In the genomic region with DNA sequence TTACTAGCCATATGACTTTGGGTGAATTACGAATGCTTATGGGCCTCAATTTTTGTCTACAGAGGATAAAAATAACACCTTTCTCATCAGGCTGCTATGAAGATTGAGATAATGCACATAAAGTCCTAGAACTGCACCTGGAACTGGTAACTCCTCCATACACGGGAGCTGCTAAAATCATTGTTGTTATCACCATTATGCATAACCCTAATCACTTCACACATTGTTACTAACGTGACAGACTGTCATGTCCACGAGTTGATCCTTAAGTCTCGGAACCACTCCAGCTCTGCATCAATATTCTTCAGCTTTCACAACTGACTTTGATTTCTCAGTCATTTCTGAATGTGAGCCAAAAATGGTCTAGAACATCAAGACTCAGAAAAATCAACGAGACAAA, we compare ENCODE assay signal across 17 cellular contexts.
DNase-seq lines count a peak whose midpoint lies in the region; ATAC-seq, FAIRE-seq and TF ChIP-seq lines count a peak whose summit lies in the region.
"Had no signal": no experiment of that assay in that cellular context is flagged by ENCODE, and none has a peak within 500 bp of the region (broad histone marks: within the 10 kb centered on the region; RNA-seq: fewer than 3 reads in every experiment).

No MANE protein-coding gene starts in this region.

- TF ChIP-seq CTCF in H1 (IDR thresholded peaks at IDR 0.05; ENCODE audit: control extremely low read depth in 1 of 3, insufficient read depth in 1 of 3, low read depth in 1 of 3, low read length in 3 of 3) (no peak), neural cell (IDR thresholded peaks at IDR 0.05; ENCODE audit: poor library complexity, severe bottlenecking) (no peak)

- no peak overlapping the region for H2BK5ac ChIP-seq in H1 (ENCODE audit: low read depth, low read length)

- no peak overlapping the region for H3K18ac ChIP-seq in H1 (ENCODE audit: extremely low read depth, low read length)

- CTCF ChIA-PET in H1 (lab: Charles Lee; ENCODE audit: partially characterized antibody) = interaction anchor here (0.7 kb wide), 1 partner anchor 10 kb away, joined by 4 read pairs; no protein-coding TSS in a partner anchor

- H3F3A ChIP-seq in neural cell (ENCODE audit: insufficient read depth, low read length, poor library complexity, severe bottlenecking) = no peaks in the 10 kb centered on the region

- no peaks in the 10 kb centered on the region for H3K79me2 ChIP-seq in H1 (ENCODE audit: control insufficient read depth in 1 of 2, insufficient read depth in 2 of 2, low read length in 2 of 2)
- no peaks in the 10 kb centered on the region for H3K79me2 ChIP-seq in neural cell (replicated peaks; ENCODE audit: insufficient read depth, low read length)

- DNase-seq in CD4-positive, CD25-positive, alpha-beta regulatory T cell = no peak
- DNase-seq in NCI-H524 treated with DMSO at 0.1 percent for 48 hours (lab: John Stamatoyannopoulos, UW) (peak; percentile 26), H1 (ENCODE audit: low read depth in 1 of 2, low spot score in 2 of 2) (no peak), NCI-H2171 (lab: John Stamatoyannopoulos, UW) (no peak), retina (no peak)
- DNase-seq in activated naive CD8-positive, alpha-beta T cell treated with anti-CD3 and anti-CD28 coated beads for 36 hours = no peak
- DNase-seq in activated T-helper 1 cell treated with anti-CD3 and anti-CD28 coated beads, Interleukin-12 subunit alpha, Interleukin-12 subunit beta, Interleukin-2, Interleukin-4 antibody, amounts not matched to agents 30 ng/mL and 10 ng/mL and 1 ng/mL, durations not matched to agents 14 hours and 24 hours and 36 hours (ENCODE audit: low spot score) = no peak
- DNase-seq: activated CD4-positive, CD25-positive, alpha-beta regulatory T cell treated with anti-CD3 and anti-CD28 coated beads, Interleukin-2, amount 50 U/mL, for 72 hours; AML-193; NCI-H1436 treated with DMSO at 0.1 percent for 48 hours; SHP77 had no signal

- peaks cover 6% of the 10 kb centered on the region for H3K36me3 ChIP-seq in CD4-positive, CD25-positive, alpha-beta regulatory T cell (ENCODE audit: control insufficient read depth, insufficient read depth, low read length)
- H3K36me3 ChIP-seq in H1 (ENCODE audit: control insufficient read depth in 2 of 4, insufficient read depth in 4 of 4, low read length in 3 of 4) (no peaks in the 10 kb centered on the region), neural cell (ENCODE audit: insufficient read depth, low read length) (no peaks in the 10 kb centered on the region)
- H3K36me3 ChIP-seq: prostate gland had no signal

- no peak overlapping the region for H3K56ac ChIP-seq in H1 (replicated peaks; ENCODE audit: insufficient read length, low read depth, low read length)

- H3K9ac ChIP-seq in H1 (replicated peaks in 1 of 4; ENCODE audit: extremely low read depth in 1 of 4, low read depth in 3 of 4, low read length in 3 of 4) = no peak overlapping the region
- no peak overlapping the region for H3K9ac ChIP-seq in neural cell (ENCODE audit: low read length)

- no peak overlapping the region for H3K23ac ChIP-seq in H1 (ENCODE audit: insufficient read length)

- H4K20me1 ChIP-seq in H1 (replicated peaks in 1 of 2; ENCODE audit: control insufficient read depth in 1 of 2, insufficient read depth in 2 of 2, low read length in 2 of 2) = no peaks in the 10 kb centered on the region
- H4K20me1 ChIP-seq in neural cell (ENCODE audit: insufficient read depth) = no peaks in the 10 kb centered on the region

- TF ChIP-seq EP300 in H1 (IDR thresholded peaks at IDR 0.05; ENCODE audit: borderline replicate concordance in 1 of 2, low read depth in 2 of 2, low read length in 2 of 2) = no peak
- TF ChIP-seq EP300 in neural cell (conservative IDR thresholded peaks at IDR 0.05; ENCODE audit: poor library complexity, severe bottlenecking) = peak; percentile 41

- H3K27me3 Mint-ChIP-seq in CD4-positive, CD25-positive, alpha-beta regulatory T cell = no peaks in the 10 kb centered on the region
- H3K27me3 Mint-ChIP-seq in activated naive CD8-positive, alpha-beta T cell treated with anti-CD3 and anti-CD28 coated beads for 36 hours = no peaks in the 10 kb centered on the region
- H3K27me3 Mint-ChIP-seq in activated T-helper 1 cell treated with anti-CD3 and anti-CD28 coated beads, Interleukin-12 subunit alpha, Interleukin-12 subunit beta, Interleukin-2, Interleukin-4 antibody, amounts not matched to agents 30 ng/mL and 10 ng/mL and 1 ng/mL, durations not matched to agents 14 hours and 24 hours and 36 hours (ENCODE audit: insufficient read depth) = no peaks in the 10 kb centered on the region

- intact Hi-C loops in activated T-helper 1 cell treated with anti-CD3 and anti-CD28 coated beads, Interleukin-12 subunit alpha, Interleukin-12 subunit beta, Interleukin-2, Interleukin-4 antibody, amounts not matched to agents 30 ng/mL and 10 ng/mL and 1 ng/mL, durations not matched to agents 14 hours and 24 hours and 36 hours (cut with micrococcal nuclease) = no loop called here

- H3K14ac ChIP-seq in H1 (ENCODE audit: insufficient read length) = no peak overlapping the region

- no peak overlapping the region for H4K8ac ChIP-seq in H1 (ENCODE audit: extremely low read depth, insufficient read depth, low read length)

- H3K4ac ChIP-seq in H1 (replicated peaks; ENCODE audit: insufficient read length, low read depth, low read length) = no peak overlapping the region

- no peak overlapping the region for H4K91ac ChIP-seq in H1 (replicated peaks; ENCODE audit: insufficient read length, low read length)

- no peaks in the 10 kb centered on the region for H3K9me3 ChIP-seq in CD4-positive, CD25-positive, alpha-beta regulatory T cell (ENCODE audit: control insufficient read depth in 2 of 2, low read length in 2 of 2)
- H3K9me3 ChIP-seq in H1 (ENCODE audit: insufficient read depth in 2 of 2, low read depth in 1 of 2, low read length in 1 of 2) (no peaks in the 10 kb centered on the region), neural cell (ENCODE audit: low read length) (no peaks in the 10 kb centered on the region)
- H3K9me3 ChIP-seq: prostate gland had no signal

- H3K23me2 ChIP-seq in H1 (ENCODE audit: low read depth, low read length) = no peaks in the 10 kb centered on the region

- H2AFZ ChIP-seq in H1 (ENCODE audit: low read length) (no peak overlapping the region), neural cell (ENCODE audit: low read depth, low read length) (no peak overlapping the region)
- H2AFZ ChIP-seq: GM23338 had no signal

- no peak overlapping the region for H2AK5ac ChIP-seq in H1 (ENCODE audit: low read depth, low read length)

- H2BK12ac ChIP-seq in H1 (ENCODE audit: low read depth, low read length) = 0 out of 2 replicates have a peak overlapping the region, but pooled peaks have one; percentile 13

- H4K5ac ChIP-seq in H1 (ENCODE audit: insufficient read length, low read depth, low read length) = no peak overlapping the region

- H3K27me3 ChIP-seq in CD4-positive, CD25-positive, alpha-beta regulatory T cell (ENCODE audit: control insufficient read depth, insufficient read depth, low read length) = no peaks in the 10 kb centered on the region
- no peaks in the 10 kb centered on the region for H3K27me3 ChIP-seq in H1 (replicated peaks in 1 of 4; ENCODE audit: control insufficient read depth in 3 of 4, extremely low read depth in 1 of 4, insufficient read depth in 3 of 4, low read length in 3 of 4)
- H3K27me3 ChIP-seq in neural cell (ENCODE audit: insufficient read depth, low read depth, low read length) = no peaks in the 10 kb centered on the region

- H2BK120ac ChIP-seq in H1 (replicated peaks; ENCODE audit: low read depth, low read length) = no peak overlapping the region

- no peaks in the 10 kb centered on the region for H3K9me3 Mint-ChIP-seq in CD4-positive, CD25-positive, alpha-beta regulatory T cell
- H3K9me3 Mint-ChIP-seq in activated naive CD8-positive, alpha-beta T cell treated with anti-CD3 and anti-CD28 coated beads for 36 hours = peaks cover under 1% of the 10 kb centered on the region
- H3K9me3 Mint-ChIP-seq in activated T-helper 1 cell treated with anti-CD3 and anti-CD28 coated beads, Interleukin-12 subunit alpha, Interleukin-12 subunit beta, Interleukin-2, Interleukin-4 antibody, amounts not matched to agents 30 ng/mL and 10 ng/mL and 1 ng/mL, durations not matched to agents 14 hours and 24 hours and 36 hours = no peaks in the 10 kb centered on the region
- H3K9me3 Mint-ChIP-seq: GM23338 had no signal

- no peak overlapping the region for H3K4me3 Mint-ChIP-seq in CD4-positive, CD25-positive, alpha-beta regulatory T cell
- H3K4me3 Mint-ChIP-seq in activated naive CD8-positive, alpha-beta T cell treated with anti-CD3 and anti-CD28 coated beads for 36 hours = no peak overlapping the region
- no peak overlapping the region for H3K4me3 Mint-ChIP-seq in activated T-helper 1 cell treated with anti-CD3 and anti-CD28 coated beads, Interleukin-12 subunit alpha, Interleukin-12 subunit beta, Interleukin-2, Interleukin-4 antibody, amounts not matched to agents 30 ng/mL and 10 ng/mL and 1 ng/mL, durations not matched to agents 14 hours and 24 hours and 36 hours
- H3K4me3 Mint-ChIP-seq: activated naive CD4-positive, alpha-beta T cell treated with anti-CD3 and anti-CD28 coated beads for 36 hours; GM23338 had no signal

- H3K4me1 Mint-ChIP-seq in CD4-positive, CD25-positive, alpha-beta regulatory T cell = peaks cover 16 to 56% (median 38%) of the 10 kb centered on the region in 4 donors
- peaks cover 47% of the 10 kb centered on the region for H3K4me1 Mint-ChIP-seq in activated naive CD8-positive, alpha-beta T cell treated with anti-CD3 and anti-CD28 coated beads for 36 hours
- H3K4me1 Mint-ChIP-seq in activated T-helper 1 cell treated with anti-CD3 and anti-CD28 coated beads, Interleukin-12 subunit alpha, Interleukin-12 subunit beta, Interleukin-2, Interleukin-4 antibody, amounts not matched to agents 30 ng/mL and 10 ng/mL and 1 ng/mL, durations not matched to agents 14 hours and 24 hours and 36 hours (ENCODE audit: low read depth) = peaks cover 56% of the 10 kb centered on the region

- no peaks in the 10 kb centered on the region for H3K9me2 ChIP-seq in neural cell (ENCODE audit: insufficient read depth, low read length)

- no peak for ATAC-seq in CD4-positive, CD25-positive, alpha-beta regulatory T cell (ENCODE audit: low read depth in 2 of 2)

- peak overlapping the region in 2 of 3 donors; percentile 37 to 52 for H3K27ac Mint-ChIP-seq in CD4-positive, CD25-positive, alpha-beta regulatory T cell
- H3K27ac Mint-ChIP-seq in activated naive CD8-positive, alpha-beta T cell treated with anti-CD3 and anti-CD28 coated beads for 36 hours = no peak overlapping the region
- no peak overlapping the region for H3K27ac Mint-ChIP-seq in activated T-helper 1 cell treated with anti-CD3 and anti-CD28 coated beads, Interleukin-12 subunit alpha, Interleukin-12 subunit beta, Interleukin-2, Interleukin-4 antibody, amounts not matched to agents 30 ng/mL and 10 ng/mL and 1 ng/mL, durations not matched to agents 14 hours and 24 hours and 36 hours
- H3K27ac Mint-ChIP-seq: GM23338 had no signal

- H3K4me1 ChIP-seq in CD4-positive, CD25-positive, alpha-beta regulatory T cell (ENCODE audit: control insufficient read depth, insufficient read depth, low read length, poor library complexity, severe bottlenecking) = no peaks in the 10 kb centered on the region
- H3K4me1 ChIP-seq in H1 (replicated peaks in 1 of 4; ENCODE audit: control insufficient read depth in 3 of 4, insufficient read depth in 4 of 4, low read length in 3 of 4) = peaks cover 0 to 2% (median 0%) of the 10 kb centered on the region in 4 experiments; a peak in 1 of 7 replicates
- H3K4me1 ChIP-seq: prostate gland had no signal

- peaks cover 22% of the 10 kb centered on the region for H3K36me3 Mint-ChIP-seq in CD4-positive, CD25-positive, alpha-beta regulatory T cell
- peaks cover 52% of the 10 kb centered on the region for H3K36me3 Mint-ChIP-seq in activated naive CD8-positive, alpha-beta T cell treated with anti-CD3 and anti-CD28 coated beads for 36 hours
- peaks cover 35% of the 10 kb centered on the region for H3K36me3 Mint-ChIP-seq in activated T-helper 1 cell treated with anti-CD3 and anti-CD28 coated beads, Interleukin-12 subunit alpha, Interleukin-12 subunit beta, Interleukin-2, Interleukin-4 antibody, amounts not matched to agents 30 ng/mL and 10 ng/mL and 1 ng/mL, durations not matched to agents 14 hours and 24 hours and 36 hours (ENCODE audit: low read depth)

- no peak overlapping the region for H3K4me3 ChIP-seq in CD4-positive, CD25-positive, alpha-beta regulatory T cell (ENCODE audit: low read depth, low read length)
- H3K4me3 ChIP-seq in H1 (ENCODE audit: extremely low read depth in 1 of 4, insufficient read depth in 2 of 4, low read depth in 3 of 4, low read length in 4 of 4) = no peak overlapping the region
- no peak overlapping the region for H3K4me3 ChIP-seq in neural cell (ENCODE audit: low read length)
- H3K4me3 ChIP-seq: GM12878, GM23338, prostate gland had no signal

- FAIRE-seq in H1 (lab: Jason Lieb, UNC) = no peak
- FAIRE-seq: G401.6, GM12878 had no signal

- POLR2A ChIA-PET in H1 (lab: Charles Lee; ENCODE audit: partially characterized antibody) = no interaction called here

- TF ChIP-seq RAD21 in H1 (IDR thresholded peaks at IDR 0.05 in 1 of 2, conservative IDR thresholded peaks at IDR 0.05 in 1 of 2; ENCODE audit: low read depth in 2 of 2, low read length in 2 of 2) = no peak
- TF ChIP-seq RAD21 in neural cell (conservative IDR thresholded peaks at IDR 0.05) = no peak

- TF ChIP-seq POLR2A in H1 (IDR thresholded peaks at IDR 0.05; ENCODE audit: control extremely low read depth in 1 of 2, low read depth in 2 of 2, low read length in 2 of 2) = no peak

- no peak overlapping the region for H2BK20ac ChIP-seq in H1 (ENCODE audit: low read length)

- no peak overlapping the region for H3K4me2 ChIP-seq in H1 (ENCODE audit: insufficient read depth in 1 of 2, low read depth in 2 of 2, low read length in 2 of 2)
- no peak overlapping the region for H3K4me2 ChIP-seq in neural cell (ENCODE audit: low read length)
- H3K4me2 ChIP-seq: GM23338 had no signal

- H3K27ac ChIP-seq in CD4-positive, CD25-positive, alpha-beta regulatory T cell (ENCODE audit: insufficient read depth, low read length, poor library complexity, severe bottlenecking) = no peak overlapping the region
- H3K27ac ChIP-seq in H1 (ENCODE audit: low read depth, low read length) = no peak overlapping the region
- H3K27ac ChIP-seq in neural cell (ENCODE audit: low read length) = peak overlapping the region; percentile 34
- H3K27ac ChIP-seq: prostate gland had no signal

- H3K79me1 ChIP-seq in H1 (ENCODE audit: low read depth, low read length) = no peaks in the 10 kb centered on the region

- H2BK15ac ChIP-seq in H1 (ENCODE audit: low read length) = no peak overlapping the region

- WGBS in H1 (ENCODE audit: extremely low coverage in 1 of 2, insufficient coverage in 1 of 2, insufficient read length in 1 of 2, insufficient replicate concordance in 2 of 2, low coverage in 1 of 2, low lambda C conversion rate in 2 of 2, missing lambda C conversion rate in 1 of 2), 2 experiments = 80% methylated on average over 6 of the region's 6 CpGs; no CpG with 5 or more reads in 1 of the 2 experiments

Comparison
In these comparisons a context has a peak if more than half of its experiments do, and no peak if none do; other contexts are left out.
1. H3K27ac Mint-ChIP-seq: peak in CD4-positive, CD25-positive, alpha-beta regulatory T cell (2 of 3); none in activated naive CD8-positive, alpha-beta T cell treated with anti-CD3 and anti-CD28 coated beads for 36 hours (single experiment) and activated T-helper 1 cell treated with anti-CD3 and anti-CD28 coated beads, Interleukin-12 subunit alpha, Interleukin-12 subunit beta, Interleukin-2, Interleukin-4 antibody, amounts not matched to agents 30 ng/mL and 10 ng/mL and 1 ng/mL, durations not matched to agents 14 hours and 24 hours and 36 hours (single experiment).